1 cellular context compared by ENCODE assay signal in the genomic region with DNA sequence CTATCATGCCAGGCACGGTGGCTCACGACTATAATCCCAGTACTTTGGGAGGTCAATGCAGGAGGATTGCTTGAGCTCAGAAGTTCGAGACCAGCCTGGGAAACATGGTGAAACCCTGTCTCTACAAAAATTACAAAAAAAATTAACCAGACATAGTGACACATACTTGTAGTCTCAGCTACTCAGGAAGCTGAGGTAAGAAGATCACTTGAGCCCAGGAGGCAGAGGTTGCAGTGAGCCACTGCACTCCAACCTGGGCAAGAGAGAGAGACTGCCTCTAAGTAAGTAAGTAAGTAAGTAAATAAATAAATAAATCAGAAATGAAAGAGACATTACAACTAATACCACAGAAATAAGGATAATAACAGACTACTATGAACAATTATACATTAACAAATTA.
TF ChIP-seq lines count a peak whose summit lies in the region.

No MANE protein-coding gene starts in this region.

TF ChIP-seq in GM23338, 12 proteins besides CTCF, POLR2A, EP300 and RAD21 (continued from another document):
- TF ChIP-seq, protein P1, sequence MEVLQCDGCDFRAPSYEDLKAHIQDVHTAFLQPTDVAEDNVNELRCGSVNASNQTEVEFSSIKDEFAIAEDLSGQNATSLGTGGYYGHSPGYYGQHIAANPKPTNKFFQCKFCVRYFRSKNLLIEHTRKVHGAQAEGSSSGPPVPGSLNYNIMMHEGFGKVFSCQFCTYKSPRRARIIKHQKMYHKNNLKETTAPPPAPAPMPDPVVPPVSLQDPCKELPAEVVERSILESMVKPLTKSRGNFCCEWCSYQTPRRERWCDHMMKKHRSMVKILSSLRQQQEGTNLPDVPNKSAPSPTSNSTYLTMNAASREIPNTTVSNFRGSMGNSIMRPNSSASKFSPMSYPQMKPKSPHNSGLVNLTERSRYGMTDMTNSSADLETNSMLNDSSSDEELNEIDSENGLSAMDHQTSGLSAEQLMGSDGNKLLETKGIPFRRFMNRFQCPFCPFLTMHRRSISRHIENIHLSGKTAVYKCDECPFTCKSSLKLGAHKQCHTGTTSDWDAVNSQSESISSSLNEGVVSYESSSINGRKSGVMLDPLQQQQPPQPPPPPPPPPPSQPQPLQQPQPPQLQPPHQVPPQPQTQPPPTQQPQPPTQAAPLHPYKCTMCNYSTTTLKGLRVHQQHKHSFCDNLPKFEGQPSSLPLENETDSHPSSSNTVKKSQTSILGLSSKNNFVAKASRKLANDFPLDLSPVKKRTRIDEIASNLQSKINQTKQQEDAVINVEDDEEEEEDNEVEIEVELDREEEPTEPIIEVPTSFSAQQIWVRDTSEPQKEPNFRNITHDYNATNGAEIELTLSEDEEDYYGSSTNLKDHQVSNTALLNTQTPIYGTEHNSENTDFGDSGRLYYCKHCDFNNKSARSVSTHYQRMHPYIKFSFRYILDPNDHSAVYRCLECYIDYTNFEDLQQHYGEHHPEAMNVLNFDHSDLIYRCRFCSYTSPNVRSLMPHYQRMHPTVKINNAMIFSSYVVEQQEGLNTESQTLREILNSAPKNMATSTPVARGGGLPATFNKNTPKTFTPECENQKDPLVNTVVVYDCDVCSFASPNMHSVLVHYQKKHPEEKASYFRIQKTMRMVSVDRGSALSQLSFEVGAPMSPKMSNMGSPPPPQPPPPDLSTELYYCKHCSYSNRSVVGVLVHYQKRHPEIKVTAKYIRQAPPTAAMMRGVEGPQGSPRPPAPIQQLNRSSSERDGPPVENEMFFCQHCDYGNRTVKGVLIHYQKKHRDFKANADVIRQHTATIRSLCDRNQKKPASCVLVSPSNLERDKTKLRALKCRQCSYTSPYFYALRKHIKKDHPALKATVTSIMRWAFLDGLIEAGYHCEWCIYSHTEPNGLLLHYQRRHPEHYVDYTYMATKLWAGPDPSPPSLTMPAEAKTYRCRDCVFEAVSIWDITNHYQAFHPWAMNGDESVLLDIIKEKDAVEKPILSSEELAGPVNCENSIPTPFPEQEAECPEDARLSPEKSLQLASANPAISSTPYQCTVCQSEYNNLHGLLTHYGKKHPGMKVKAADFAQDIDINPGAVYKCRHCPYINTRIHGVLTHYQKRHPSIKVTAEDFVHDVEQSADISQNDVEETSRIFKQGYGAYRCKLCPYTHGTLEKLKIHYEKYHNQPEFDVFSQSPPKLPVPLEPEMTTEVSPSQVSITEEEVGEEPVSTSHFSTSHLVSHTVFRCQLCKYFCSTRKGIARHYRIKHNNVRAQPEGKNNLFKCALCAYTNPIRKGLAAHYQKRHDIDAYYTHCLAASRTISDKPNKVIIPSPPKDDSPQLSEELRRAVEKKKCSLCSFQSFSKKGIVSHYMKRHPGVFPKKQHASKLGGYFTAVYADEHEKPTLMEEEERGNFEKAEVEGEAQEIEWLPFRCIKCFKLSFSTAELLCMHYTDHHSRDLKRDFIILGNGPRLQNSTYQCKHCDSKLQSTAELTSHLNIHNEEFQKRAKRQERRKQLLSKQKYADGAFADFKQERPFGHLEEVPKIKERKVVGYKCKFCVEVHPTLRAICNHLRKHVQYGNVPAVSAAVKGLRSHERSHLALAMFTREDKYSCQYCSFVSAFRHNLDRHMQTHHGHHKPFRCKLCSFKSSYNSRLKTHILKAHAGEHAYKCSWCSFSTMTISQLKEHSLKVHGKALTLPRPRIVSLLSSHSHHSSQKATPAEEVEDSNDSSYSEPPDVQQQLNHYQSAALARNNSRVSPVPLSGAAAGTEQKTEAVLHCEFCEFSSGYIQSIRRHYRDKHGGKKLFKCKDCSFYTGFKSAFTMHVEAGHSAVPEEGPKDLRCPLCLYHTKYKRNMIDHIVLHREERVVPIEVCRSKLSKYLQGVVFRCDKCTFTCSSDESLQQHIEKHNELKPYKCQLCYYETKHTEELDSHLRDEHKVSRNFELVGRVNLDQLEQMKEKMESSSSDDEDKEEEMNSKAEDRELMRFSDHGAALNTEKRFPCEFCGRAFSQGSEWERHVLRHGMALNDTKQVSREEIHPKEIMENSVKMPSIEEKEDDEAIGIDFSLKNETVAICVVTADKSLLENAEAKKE (CRISPR knock-in tag; IDR thresholded peaks at IDR 0.05), result no peak
- TF ChIP-seq, protein P2, sequence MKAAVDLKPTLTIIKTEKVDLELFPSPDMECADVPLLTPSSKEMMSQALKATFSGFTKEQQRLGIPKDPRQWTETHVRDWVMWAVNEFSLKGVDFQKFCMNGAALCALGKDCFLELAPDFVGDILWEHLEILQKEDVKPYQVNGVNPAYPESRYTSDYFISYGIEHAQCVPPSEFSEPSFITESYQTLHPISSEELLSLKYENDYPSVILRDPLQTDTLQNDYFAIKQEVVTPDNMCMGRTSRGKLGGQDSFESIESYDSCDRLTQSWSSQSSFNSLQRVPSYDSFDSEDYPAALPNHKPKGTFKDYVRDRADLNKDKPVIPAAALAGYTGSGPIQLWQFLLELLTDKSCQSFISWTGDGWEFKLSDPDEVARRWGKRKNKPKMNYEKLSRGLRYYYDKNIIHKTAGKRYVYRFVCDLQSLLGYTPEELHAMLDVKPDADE (IDR thresholded peaks at IDR 0.05), result no peak
TF ChIP-seq in GM23338: peak in this region for 0.
